ENCODE assay signal across 15 cellular contexts in genomic region chr11:64321026-64321425, GRCh38. TPM values are rescaled to one million over a fixed set of nuclear protein-coding genes. Genes with fewer than 3 reads are reported as not detected.
DNase-seq lines count a peak whose midpoint lies in the region; ATAC-seq and TF ChIP-seq lines count a peak whose summit lies in the region.
"Had no signal": no experiment of that assay in that cellular context is flagged by ENCODE, and none has a peak within 500 bp of the region (broad histone marks: within the 10 kb centered on the region; RNA-seq: fewer than 3 reads in every experiment).

No MANE protein-coding gene starts in this region.

- H3K4me3 Mint-ChIP-seq in activated T-helper 17 cell treated with anti-CD3 and anti-CD28 coated beads, Interleukin-2, amount 50 U/mL, for 72 hours: no peak overlapping the region
- H3K4me3 Mint-ChIP-seq in activated CD4-positive, alpha-beta T cell treated with anti-CD3 and anti-CD28 coated beads for 36 hours: no peak overlapping the region
- H3K4me3 Mint-ChIP-seq: dendritic cell treated with granulocyte-macrophage colony-stimulating factor and Interleukin-4, amounts not matched to agents 40 ng/mL and 50 ng/mL, for 4 days had no signal

- no peak for ATAC-seq in activated T-helper 17 cell treated with anti-CD3 and anti-CD28 coated beads, Interleukin-2, amount 50 U/mL, for 72 hours (replicated peaks)
- ATAC-seq in activated CD4-positive, alpha-beta T cell treated with anti-CD3 and anti-CD28 coated beads for 36 hours: no peak

- H3K27ac ChIP-seq in HEK293 (ENCODE audit: extremely low read depth, low read depth, low read length): no peak overlapping the region
- H3K27ac ChIP-seq in skin epidermis: peak overlapping the region in 12 of 21 experiments; percentile 2 to 69 (median 38)

- POLR2A ChIA-PET in HEK293 (lab: Yijun Ruan, JAX): interaction anchor here (0.6 kb wide), 1 partner anchor 163 kb away, joined by 3 read pairs; no protein-coding TSS in a partner anchor
- POLR2A ChIA-PET in activated CD4-positive, alpha-beta T cell treated with anti-CD3 and anti-CD28 coated beads for 36 hours (lab: Charles Lee): no interaction called here

- H3K4me3 ChIP-seq in HEK293 (ENCODE audit: low read depth, low read length): no peak overlapping the region
- H3K4me3 ChIP-seq in skin epidermis: no peak overlapping the region
- no peak overlapping the region for H3K4me3 ChIP-seq in lower leg skin (ENCODE audit: low read depth, poor library complexity, severe bottlenecking)

- H3K27me3 Mint-ChIP-seq in activated T-helper 17 cell treated with anti-CD3 and anti-CD28 coated beads, Interleukin-2, amount 50 U/mL, for 72 hours: no peaks in the 10 kb centered on the region
- no peaks in the 10 kb centered on the region for H3K27me3 Mint-ChIP-seq in activated CD4-positive, alpha-beta T cell treated with anti-CD3 and anti-CD28 coated beads for 36 hours
- H3K27me3 Mint-ChIP-seq: B cell; dendritic cell treated with granulocyte-macrophage colony-stimulating factor and Interleukin-4, amounts not matched to agents 40 ng/mL and 50 ng/mL, for 4 days had no signal

- CTCF ChIA-PET in HEK293 (lab: Yijun Ruan, JAX): no interaction called here
- CTCF ChIA-PET in activated CD4-positive, alpha-beta T cell treated with anti-CD3 and anti-CD28 coated beads for 36 hours (lab: Charles Lee): no interaction called here

- H3K4me1 Mint-ChIP-seq in activated T-helper 17 cell treated with anti-CD3 and anti-CD28 coated beads, Interleukin-2, amount 50 U/mL, for 72 hours: peaks cover 23% of the 10 kb centered on the region
- H3K4me1 Mint-ChIP-seq in activated CD4-positive, alpha-beta T cell treated with anti-CD3 and anti-CD28 coated beads for 36 hours: peaks cover 24% of the 10 kb centered on the region

- WGBS in lower leg skin, 2 donors: 68 to 71% methylated on average over 5 of the region's 5 CpGs

- intact Hi-C loops in activated CD4-positive, alpha-beta T cell treated with anti-CD3 and anti-CD28 coated beads for 36 hours (cut with DNase I, micrococcal nuclease): no loop called here
- intact Hi-C loops in lower leg skin (cut with DNase I; ENCODE audit: low total_unique reads): no loop called here

- H3K36me3 Mint-ChIP-seq in activated T-helper 17 cell treated with anti-CD3 and anti-CD28 coated beads, Interleukin-2, amount 50 U/mL, for 72 hours (ENCODE audit: low read depth): peaks cover 59% of the 10 kb centered on the region
- H3K36me3 Mint-ChIP-seq in activated CD4-positive, alpha-beta T cell treated with anti-CD3 and anti-CD28 coated beads for 36 hours (ENCODE audit: low read depth): peaks cover 29% of the 10 kb centered on the region

- TF ChIP-seq CTCF in HEK293 (tag by site-specific recombination; IDR thresholded peaks at IDR 0.05) (no peak), lower leg skin (IDR thresholded peaks at IDR 0.05) (no peak)

- no peaks in the 10 kb centered on the region for H3K4me1 ChIP-seq in HEK293 (ENCODE audit: control insufficient read depth, insufficient read depth, low read length)

- no peaks in the 10 kb centered on the region for H3K9me3 Mint-ChIP-seq in activated T-helper 17 cell treated with anti-CD3 and anti-CD28 coated beads, Interleukin-2, amount 50 U/mL, for 72 hours
- H3K9me3 Mint-ChIP-seq in activated CD4-positive, alpha-beta T cell treated with anti-CD3 and anti-CD28 coated beads for 36 hours (ENCODE audit: low read depth): no peaks in the 10 kb centered on the region
- H3K9me3 Mint-ChIP-seq: dendritic cell treated with granulocyte-macrophage colony-stimulating factor and Interleukin-4, amounts not matched to agents 40 ng/mL and 50 ng/mL, for 4 days had no signal

- peak; percentile 34 for DNase-seq in islet precursor cell
- no peak for DNase-seq in activated CD4-positive, alpha-beta T cell treated with anti-CD3 and anti-CD28 coated beads for 36 hours
- no peak for DNase-seq in lower leg skin (ENCODE audit: low spot score in 2 of 2)
- DNase-seq in AG08396 (ENCODE audit: low spot score): no peak
- no peak for DNase-seq in stimulated activated CD4-positive, alpha-beta T cell treated with anti-CD3 and anti-CD28 coated beads, Interleukin-4, amount 100 ng/mL, for 1 hour
- DNase-seq: amniotic stem cell; NCI-H1092 treated with DMSO at 0.1 percent for 48 hours; posterior cingulate gyrus; stimulated activated CD4-positive, alpha-beta T cell treated with anti-CD3 and anti-CD28 coated beads, Interleukin-15, amount 100 ng/mL, for 24 hours had no signal

- TF ChIP-seq POLR2A in lower leg skin (IDR thresholded peaks at IDR 0.05): no peak

- H3K27ac Mint-ChIP-seq in activated T-helper 17 cell treated with anti-CD3 and anti-CD28 coated beads, Interleukin-2, amount 50 U/mL, for 72 hours: peak overlapping the region; percentile 97
- no peak overlapping the region for H3K27ac Mint-ChIP-seq in activated CD4-positive, alpha-beta T cell treated with anti-CD3 and anti-CD28 coated beads for 36 hours
- H3K27ac Mint-ChIP-seq: dendritic cell treated with granulocyte-macrophage colony-stimulating factor and Interleukin-4, amounts not matched to agents 40 ng/mL and 50 ng/mL, for 4 days had no signal

- peaks cover 0 to 43% of the 10 kb centered on the region in 2 experiments; a peak in 1 of 3 replicates for H3K36me3 ChIP-seq in HEK293 (ENCODE audit: control insufficient read depth in 2 of 2, insufficient read depth in 1 of 2, low read length in 2 of 2)

- H3K9me3 ChIP-seq in HEK293 (ENCODE audit: control insufficient read depth, insufficient read depth, low read depth, low read length): no peaks in the 10 kb centered on the region

TF ChIP-seq in HEK293, 187 proteins besides CTCF, POLR2A, EP300 and RAD21:
- peak; percentile 46 for TF ChIP-seq GLIS1 (tag by site-specific recombination; IDR thresholded peaks at IDR 0.05)
- TF ChIP-seq ZBTB21 (tag by site-specific recombination; IDR thresholded peaks at IDR 0.05): no peak
- peak; percentile 42; the same call in 1 of the 2 replicates for TF ChIP-seq EGR2 (tag by site-specific recombination; IDR thresholded peaks at IDR 0.05; ENCODE audit: low read depth)
- TF ChIP-seq PRDM1 (tag by site-specific recombination; IDR thresholded peaks at IDR 0.05): peak; percentile 99
- no peak for TF ChIP-seq SETDB1 (IDR thresholded peaks at IDR 0.05; ENCODE audit: insufficient read length, low read length)
- no peak for TF ChIP-seq OVOL3 (tag by site-specific recombination; IDR thresholded peaks at IDR 0.05)
- no peak for TF ChIP-seq ZNF18 (tag by site-specific recombination; IDR thresholded peaks at IDR 0.05)
- TF ChIP-seq ZNF266 (tag by site-specific recombination; IDR thresholded peaks at IDR 0.05; ENCODE audit: low read depth): no peak
- TF ChIP-seq ZNF580 (tag by site-specific recombination; IDR thresholded peaks at IDR 0.05): no peak

RNA-seq across cellular contexts. Expression of gene PRDX5, which starts 3.1 kb away (rescaled TPM):
- 100 to 1,000 TPM; 124 to 164 TPM for total RNA-seq in activated T-helper 17 cell treated with anti-CD3 and anti-CD28 coated beads, Interleukin-2, amount 50 U/mL, for 72 hours
- 100 to 1,000 TPM; 110 to 142 TPM for total RNA-seq in activated CD4-positive, alpha-beta T cell treated with anti-CD3 and anti-CD28 coated beads for 36 hours
- 100 to 1,000 TPM; 170 to 284 (median 215) TPM for total RNA-seq in lower leg skin

RNA-seq across cellular contexts. Expression of gene TRMT112, which starts 3.7 kb away (rescaled TPM):
- total RNA-seq in activated T-helper 17 cell treated with anti-CD3 and anti-CD28 coated beads, Interleukin-2, amount 50 U/mL, for 72 hours: 100 to 1,000 TPM; 157 to 218 TPM
- 100 to 1,000 TPM; 185 to 243 TPM for total RNA-seq in activated CD4-positive, alpha-beta T cell treated with anti-CD3 and anti-CD28 coated beads for 36 hours
- 100 to 1,000 TPM; 199 to 356 (median 255) TPM for total RNA-seq in lower leg skin

RNA-seq across cellular contexts. Expression of gene ESRRA, which starts 15.7 kb away (rescaled TPM):
- 10 to 100 TPM; 31.2 to 55.7 TPM for total RNA-seq in activated T-helper 17 cell treated with anti-CD3 and anti-CD28 coated beads, Interleukin-2, amount 50 U/mL, for 72 hours
- 10 to 100 TPM; 19.0 to 29.6 TPM for total RNA-seq in activated CD4-positive, alpha-beta T cell treated with anti-CD3 and anti-CD28 coated beads for 36 hours
- 100 to 1,000 TPM in 2 of 4 donors, 10 to 100 TPM in 2; 49.2 to 108 (median 79.3) TPM for total RNA-seq in lower leg skin

RNA-seq across cellular contexts. Expression of gene CCDC88B, which starts 19.0 kb away (rescaled TPM):
- total RNA-seq in activated T-helper 17 cell treated with anti-CD3 and anti-CD28 coated beads, Interleukin-2, amount 50 U/mL, for 72 hours: 100 to 1,000 TPM; 120 to 125 TPM
- total RNA-seq in activated CD4-positive, alpha-beta T cell treated with anti-CD3 and anti-CD28 coated beads for 36 hours: 10 to 100 TPM; 58.4 to 71.3 TPM
- total RNA-seq in lower leg skin: 1 to 10 TPM; 2.6 to 9.5 (median 4.8) TPM

RNA-seq across cellular contexts. Expression of gene CATSPERZ, which starts 20.9 kb away (rescaled TPM):
- total RNA-seq in activated T-helper 17 cell treated with anti-CD3 and anti-CD28 coated beads, Interleukin-2, amount 50 U/mL, for 72 hours: not detected
- under 1 TPM in 1 of 2 experiments, not detected in 1; 0.39 TPM for total RNA-seq in activated CD4-positive, alpha-beta T cell treated with anti-CD3 and anti-CD28 coated beads for 36 hours
- total RNA-seq in lower leg skin: not detected
- total RNA-seq: B cell, IMR-90 had no signal
